11 cellular contexts compared by ENCODE assay signal in genomic region chr5:151896041-151896691, GRCh38. TPM values are rescaled to one million over a fixed set of nuclear protein-coding genes. Genes with fewer than 3 reads are reported as not detected.
DNase-seq lines count a peak whose midpoint lies in the region; ATAC-seq, FAIRE-seq and TF ChIP-seq lines count a peak whose summit lies in the region.
"Had no signal": no experiment of that assay in that cellular context is flagged by ENCODE, and none has a peak within 500 bp of the region (broad histone marks: within the 10 kb centered on the region; RNA-seq: fewer than 3 reads in every experiment).

No MANE protein-coding gene starts in this region.

- intact Hi-C loops in tibial artery (cut with DNase I; ENCODE audit: low total_unique reads) (no loop called here), transverse colon (cut with DNase I; ENCODE audit: low total_unique reads) (no loop called here), esophagus squamous epithelium (cut with DNase I) (no loop called here)

- WGBS in transverse colon (ENCODE audit: low coverage in 1 of 2), 2 donors: 39 to 45% methylated on average over 3 of the region's 3 CpGs
- WGBS in esophagus squamous epithelium, 2 donors: 14 to 18% methylated on average over 3 of the region's 3 CpGs

- H3K4me3 ChIP-seq in retinal pigment epithelial cell (ENCODE audit: low read length) (peak overlapping the region; percentile 5), tibial artery (no peak overlapping the region), transverse colon (no peak overlapping the region), esophagus squamous epithelium (no peak overlapping the region)

- no peak for TF ChIP-seq EP300 in transverse colon (IDR thresholded peaks at IDR 0.05; ENCODE audit: low read depth)

- TF ChIP-seq CTCF in retinal pigment epithelial cell (conservative IDR thresholded peaks at IDR 0.05; ENCODE audit: low read depth, low read length) (no peak), tibial artery (IDR thresholded peaks at IDR 0.05) (no peak), transverse colon (IDR thresholded peaks at IDR 0.05) (no peak), esophagus squamous epithelium (IDR thresholded peaks at IDR 0.05) (no peak)

- H3K9me3 ChIP-seq in tibial artery (no peaks in the 10 kb centered on the region), transverse colon (no peaks in the 10 kb centered on the region), esophagus squamous epithelium (no peaks in the 10 kb centered on the region)
- H3K9me3 ChIP-seq: neutrophil had no signal

- in situ Hi-C loops in transverse colon (cut with MboI; ENCODE audit: low pct_ligation_motif_present in 1 of 4, low pct_unique_long_range_greater_than_20kb in 1 of 4, low sequenced_read_pairs in 3 of 4): no loop called here

- ATAC-seq in esophagus mucosa: peak; percentile 90
- ATAC-seq: activated CD4-positive, CD25-positive, alpha-beta regulatory T cell treated with anti-CD3 and anti-CD28 coated beads, Interleukin-2, amount 50 U/mL, for 24 hours had no signal

- DNase-seq in H54 (ENCODE audit: insufficient read length, low spot score): peak; percentile 23
- peak; percentile 66 for DNase-seq in NCI-H524 treated with DMSO at 0.1 percent for 48 hours (lab: John Stamatoyannopoulos, UW)
- peak; percentile 85 for DNase-seq in retinal pigment epithelial cell (ENCODE audit: low read depth)
- DNase-seq in tibial artery: no peak
- DNase-seq in transverse colon: no peak
- no peak for DNase-seq in C1 segment of cervical spinal cord (lab: John Stamatoyannopoulos, UW)
- DNase-seq in esophagus squamous epithelium (lab: John Stamatoyannopoulos, UW): no peak
- DNase-seq: activated naive CD4-positive, alpha-beta T cell treated with anti-CD3 and anti-CD28 coated beads, Interleukin-2, amount 50 U/mL, for 16 hours had no signal

- no peak for FAIRE-seq in H54 (lab: Jason Lieb, UNC)

- H3K4me1 ChIP-seq in tibial artery (peaks cover 0 to 44% (median 24%) of the 10 kb centered on the region in 4 donors), transverse colon (no peaks in the 10 kb centered on the region), esophagus squamous epithelium (peaks cover 0 to 19% (median 13%) of the 10 kb centered on the region in 3 donors)

- H3K27me3 ChIP-seq in tibial artery (no peaks in the 10 kb centered on the region), transverse colon (no peaks in the 10 kb centered on the region), esophagus squamous epithelium (no peaks in the 10 kb centered on the region)
- H3K27me3 ChIP-seq: neutrophil had no signal

- TF ChIP-seq POLR2A in H54 (IDR thresholded peaks at IDR 0.05; ENCODE audit: low read depth, low read length): no peak
- TF ChIP-seq POLR2A in transverse colon (IDR thresholded peaks at IDR 0.05): no peak
- TF ChIP-seq POLR2A in esophagus squamous epithelium (IDR thresholded peaks at IDR 0.05): no peak

- no peaks in the 10 kb centered on the region for H3K36me3 ChIP-seq in tibial artery
- no peaks in the 10 kb centered on the region for H3K36me3 ChIP-seq in transverse colon
- no peaks in the 10 kb centered on the region for H3K36me3 ChIP-seq in esophagus squamous epithelium
- H3K36me3 ChIP-seq: neutrophil had no signal

- H3K27ac ChIP-seq in tibial artery (peak overlapping the region in 1 of 2 donors; percentile 3), transverse colon (no peak overlapping the region), esophagus squamous epithelium (no peak overlapping the region)
- H3K27ac ChIP-seq: neutrophil had no signal

RNA-seq across cellular contexts. Expression of gene GLRA1, which starts 28.5 kb away (rescaled TPM):
- total RNA-seq in esophagus mucosa (not detected), transverse colon (not detected), esophagus squamous epithelium (not detected)

Comparison
In these comparisons a context has a peak if more than half of its experiments do, and no peak if none do; other contexts are left out.
1. DNase-seq: peak in H54 (single experiment), NCI-H524 treated with DMSO at 0.1 percent for 48 hours (single experiment) and retinal pigment epithelial cell (single experiment); none in tibial artery (0 of 2), transverse colon (single experiment), C1 segment of cervical spinal cord (0 of 14) and esophagus squamous epithelium (single experiment).